ENCODE assay signal across 24 cellular contexts in genomic region chr16:59591480-59591879, GRCh38.
DNase-seq lines count a peak whose midpoint lies in the region; ATAC-seq and TF ChIP-seq lines count a peak whose summit lies in the region.
"Had no signal": no experiment of that assay in that cellular context is flagged by ENCODE, and none has a peak within 500 bp of the region (broad histone marks: within the 10 kb centered on the region; RNA-seq: fewer than 3 reads in every experiment).

No MANE protein-coding gene starts in this region.

- H3K9ac ChIP-seq in GM23248: no peak overlapping the region
- H3K9ac ChIP-seq in mesenchymal stem cell (ENCODE audit: low read length): peak overlapping the region; percentile 0

- DNase-seq in AG09309 (ENCODE audit: low read depth): no peak
- peak; percentile 39 for DNase-seq in GM23248
- DNase-seq in astrocyte of the cerebellum (ENCODE audit: low read depth): peak; percentile 42
- no peak for DNase-seq in mesenchymal stem cell
- no peak for DNase-seq in NCI-H1694 treated with DMSO at 0.1 percent for 48 hours (lab: John Stamatoyannopoulos, UW)
- DNase-seq in medulla oblongata (ENCODE audit: extremely low spot score): no peak
- DNase-seq in T1000 (lab: John Stamatoyannopoulos, UW): no peak
- DNase-seq: activated CD4-positive, alpha-beta T cell treated with anti-CD3 and anti-CD28 coated beads for 1 hour; activated CD8-positive, alpha-beta memory T cell treated with anti-CD3 and anti-CD28 coated beads for 24 hours; activated naive CD4-positive, alpha-beta T cell treated with anti-CD3 and anti-CD28 coated beads, Interleukin-2, amount 10 ng/mL, durations not matched to agents 7 days and 5 days; activated T-cell treated with anti-CD3 and anti-CD28 coated beads, Interleukin-2, amount 50 U/mL, for 48 hours; anterior cingulate cortex; DMS79 treated with DMSO at 0.1 percent for 48 hours; effector memory CD4-positive, alpha-beta T cell; MM.1S; NCI-H1436 treated with DMSO at 0.1 percent for 48 hours; NCI-H2171; NCI-H524 treated with DMSO at 0.1 percent for 48 hours; retina; stimulated activated CD4-positive, alpha-beta T cell treated with anti-CD3 and anti-CD28 coated beads, Interleukin-4, amount 100 ng/mL, for 24 hours; stimulated activated naive CD4-positive, alpha-beta T cell treated with Interleukin-2 at 50 U/mL for 16 hours had no signal

- no peak overlapping the region for H2BK120ac ChIP-seq in mesenchymal stem cell (ENCODE audit: low read depth, low read length)

- H2BK15ac ChIP-seq in mesenchymal stem cell (ENCODE audit: low read depth, poor library complexity, severe bottlenecking): no peak overlapping the region

- H2AK5ac ChIP-seq in mesenchymal stem cell (ENCODE audit: low read length, severe bottlenecking): no peak overlapping the region

- H3K14ac ChIP-seq in mesenchymal stem cell (ENCODE audit: low read length in 2 of 2): no peak overlapping the region

- H3F3A ChIP-seq in GM23248 (ENCODE audit: insufficient read depth): no peaks in the 10 kb centered on the region

- in situ Hi-C loops in GM23248 (cut with MboI): no loop called here
- in situ Hi-C loops in astrocyte of the cerebellum (cut with HindIII; ENCODE audit: low sequenced_read_pairs): no loop called here

- H3K4me2 ChIP-seq in GM23248 (ENCODE audit: unreplicated experiment): no peak overlapping the region
- H3K4me2 ChIP-seq in mesenchymal stem cell (ENCODE audit: low read length, poor library complexity, severe bottlenecking): no peak overlapping the region
- H3K4me2 ChIP-seq: GM23338 had no signal

- peaks cover 5% of the 10 kb centered on the region; the same call in 1 of the 2 replicates for H3K4me1 ChIP-seq in GM23248 (ENCODE audit: insufficient read depth)
- H3K4me1 ChIP-seq in mesenchymal stem cell (ENCODE audit: control insufficient read depth, insufficient read depth, low read depth, low read length): no peaks in the 10 kb centered on the region

- no peak overlapping the region for H3K18ac ChIP-seq in mesenchymal stem cell (ENCODE audit: low read depth in 1 of 2, low read length in 2 of 2)

- no peak overlapping the region for H4K8ac ChIP-seq in mesenchymal stem cell (ENCODE audit: low read length)

- WGBS in GM23248 (ENCODE audit: low coverage in 1 of 2, low lambda C conversion rate in 2 of 2, missing lambda C conversion rate in 2 of 2), 2 experiments: 47 to 65% methylated on average over 1 of the region's 1 CpG
- whole genome bisulfite sequencing in mesenchymal stem cell: 97% methylated on average over 1 of the region's 1 CpG

- H3K79me1 ChIP-seq in mesenchymal stem cell (replicated peaks; ENCODE audit: low read length, poor library complexity, severe bottlenecking): no peaks in the 10 kb centered on the region

- no peak overlapping the region for H3K4ac ChIP-seq in mesenchymal stem cell (ENCODE audit: low read depth in 1 of 2, low read length in 2 of 2)

- H3K4me3 ChIP-seq in AG09309 (ENCODE audit: control insufficient read depth, low read depth, low read length): no peak overlapping the region
- H3K4me3 ChIP-seq in GM23248: no peak overlapping the region
- H3K4me3 ChIP-seq in astrocyte of the cerebellum (ENCODE audit: low read depth, low read length): no peak overlapping the region
- H3K4me3 ChIP-seq in mesenchymal stem cell (ENCODE audit: insufficient read depth in 1 of 2, low read depth in 1 of 2, low read length in 2 of 2): no peak overlapping the region
- H3K4me3 ChIP-seq: esophagus muscularis mucosa, GM23338 had no signal

- no peaks in the 10 kb centered on the region for H3K9me3 ChIP-seq in GM23248 (ENCODE audit: low read depth)
- no peaks in the 10 kb centered on the region for H3K9me3 ChIP-seq in mesenchymal stem cell (ENCODE audit: control insufficient read depth, low read length)
- H3K9me3 ChIP-seq: esophagus muscularis mucosa had no signal

- H3K23ac ChIP-seq in mesenchymal stem cell (ENCODE audit: low read length in 2 of 2): no peak overlapping the region

- H4K91ac ChIP-seq in mesenchymal stem cell (ENCODE audit: low read length): no peak overlapping the region

- no peak overlapping the region for H2BK12ac ChIP-seq in mesenchymal stem cell (ENCODE audit: low read length in 2 of 2)

- H3K36me3 ChIP-seq in GM23248 (ENCODE audit: low read depth) (no peaks in the 10 kb centered on the region), mesenchymal stem cell (ENCODE audit: control insufficient read depth in 1 of 2, insufficient read depth in 2 of 2, low read depth in 1 of 2, low read length in 2 of 2) (no peaks in the 10 kb centered on the region)
- H3K36me3 ChIP-seq: esophagus muscularis mucosa had no signal

- H3K27me3 ChIP-seq in GM23248 (replicated peaks; ENCODE audit: insufficient read depth) (no peaks in the 10 kb centered on the region), mesenchymal stem cell (ENCODE audit: control insufficient read depth in 1 of 2, insufficient read depth in 1 of 2, low read length in 2 of 2) (no peaks in the 10 kb centered on the region)
- H3K27me3 ChIP-seq: esophagus muscularis mucosa had no signal

- H2AFZ ChIP-seq in GM23248 (no peak overlapping the region), mesenchymal stem cell (ENCODE audit: low read depth, low read length) (no peak overlapping the region)
- H2AFZ ChIP-seq: GM23338 had no signal

- H3K9me2 ChIP-seq in GM23248 (ENCODE audit: insufficient read depth): no peaks in the 10 kb centered on the region

- H3K79me2 ChIP-seq in GM23248 (ENCODE audit: insufficient read depth): no peaks in the 10 kb centered on the region

- no peak overlapping the region for H3K27ac ChIP-seq in GM23248
- no peak overlapping the region for H3K27ac ChIP-seq in mesenchymal stem cell (ENCODE audit: low read length, poor library complexity, severe bottlenecking)
- H3K27ac ChIP-seq: esophagus muscularis mucosa had no signal

- no peak overlapping the region for H2BK5ac ChIP-seq in mesenchymal stem cell (ENCODE audit: low read depth, low read length, poor library complexity, severe bottlenecking)

- no peaks in the 10 kb centered on the region for H4K20me1 ChIP-seq in GM23248 (ENCODE audit: insufficient read depth)

- no peak for ATAC-seq in HG03159 (IDR thresholded peaks at IDR 0.05; ENCODE audit: unreplicated experiment)
- ATAC-seq: GM23338 had no signal

- TF ChIP-seq CTCF in AG09309 (IDR thresholded peaks at IDR 0.05; ENCODE audit: control insufficient read depth, insufficient read depth, low read depth, low read length, missing control alignments) (peak; percentile 32), astrocyte of the cerebellum (IDR thresholded peaks at IDR 0.05; ENCODE audit: low read depth, low read length, missing control alignments) (no peak)

Comparison
In these comparisons a context has a peak if more than half of its experiments do, and no peak if none do; other contexts are left out.
1. DNase-seq: peak in GM23248 (single experiment) and astrocyte of the cerebellum (single experiment); none in AG09309 (single experiment), mesenchymal stem cell (single experiment), NCI-H1694 treated with DMSO at 0.1 percent for 48 hours (single experiment), medulla oblongata (single experiment) and T1000 (single experiment).